ENCODE assay signal across 1 cellular context in the genomic region with DNA sequence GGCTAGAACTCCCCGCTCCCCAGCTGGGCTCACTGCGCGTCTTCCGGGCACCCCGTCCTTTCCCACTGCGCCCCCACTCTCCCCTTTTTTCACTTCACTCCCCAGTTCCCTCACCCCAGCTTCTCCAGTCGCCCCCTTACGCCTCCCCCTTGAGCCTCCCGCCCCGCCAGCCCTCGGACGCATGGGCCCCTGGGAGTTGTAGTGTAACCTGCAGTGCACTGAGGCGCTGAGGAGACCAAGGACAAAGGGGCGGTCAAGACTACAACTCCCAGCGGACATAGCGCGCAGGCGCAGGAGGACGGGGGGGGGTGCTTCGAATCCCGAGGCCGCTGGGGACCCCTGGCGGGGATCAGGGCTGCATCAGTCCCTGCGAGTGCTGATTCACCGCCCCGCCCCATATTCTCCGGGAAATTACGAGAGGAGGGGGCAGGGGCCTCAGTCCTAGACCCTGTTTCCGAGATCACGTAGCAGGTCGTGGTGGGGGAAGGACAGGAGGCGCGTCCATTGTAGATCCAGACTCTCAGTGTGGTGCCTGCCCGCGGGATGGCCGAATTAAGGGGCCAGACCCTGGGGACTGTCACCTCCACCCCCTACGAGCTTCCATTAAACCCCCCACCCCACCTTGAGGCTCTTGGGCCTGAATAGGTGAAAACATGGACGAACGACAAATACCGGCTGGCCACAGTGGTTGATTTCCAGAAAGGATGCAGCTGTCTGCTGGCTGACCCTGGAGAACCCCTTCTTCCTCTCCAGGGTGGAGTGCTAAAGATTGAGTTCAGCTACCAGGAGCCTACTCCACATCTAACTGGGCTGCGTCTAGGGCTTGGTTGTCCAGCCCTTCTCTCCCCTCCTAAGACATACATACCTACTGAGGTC.
TF ChIP-seq lines count a peak whose summit lies in the region.

No MANE protein-coding gene starts in this region.

TF ChIP-seq in A549, 52 proteins besides CTCF, POLR2A, EP300 and RAD21 (continued from another document):
- TF ChIP-seq, protein P1, sequence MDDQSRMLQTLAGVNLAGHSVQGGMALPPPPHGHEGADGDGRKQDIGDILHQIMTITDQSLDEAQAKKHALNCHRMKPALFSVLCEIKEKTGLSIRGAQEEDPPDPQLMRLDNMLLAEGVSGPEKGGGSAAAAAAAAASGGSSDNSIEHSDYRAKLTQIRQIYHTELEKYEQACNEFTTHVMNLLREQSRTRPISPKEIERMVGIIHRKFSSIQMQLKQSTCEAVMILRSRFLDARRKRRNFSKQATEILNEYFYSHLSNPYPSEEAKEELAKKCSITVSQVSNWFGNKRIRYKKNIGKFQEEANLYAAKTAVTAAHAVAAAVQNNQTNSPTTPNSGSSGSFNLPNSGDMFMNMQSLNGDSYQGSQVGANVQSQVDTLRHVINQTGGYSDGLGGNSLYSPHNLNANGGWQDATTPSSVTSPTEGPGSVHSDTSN (IDR thresholded peaks at IDR 0.05): no peak
- TF ChIP-seq CEBPB (IDR thresholded peaks at IDR 0.05): 0 out of 4 replicates have a peak, but pooled peaks of 1 of the 2 experiments have one; percentile 15
